16 cellular contexts compared by ENCODE assay signal in genomic region chr2:201419986-201420385, GRCh38. TPM values are rescaled to one million over a fixed set of nuclear protein-coding genes. Genes with fewer than 3 reads are reported as not detected.
DNase-seq lines count a peak whose midpoint lies in the region; ATAC-seq and TF ChIP-seq lines count a peak whose summit lies in the region.
"Had no signal": no experiment of that assay in that cellular context is flagged by ENCODE, and none has a peak within 500 bp of the region (broad histone marks: within the 10 kb centered on the region; RNA-seq: fewer than 3 reads in every experiment).

No MANE protein-coding gene starts in this region.

- peak overlapping the region; percentile 13 for H3K27ac Mint-ChIP-seq in activated naive CD8-positive, alpha-beta T cell treated with anti-CD3 and anti-CD28 coated beads for 36 hours
- H3K27ac Mint-ChIP-seq: GM23338, nephron had no signal

- H3K27ac ChIP-seq in right atrium auricular region (peak overlapping the region; percentile 50 to 61), lung (ENCODE audit: low read depth in 1 of 2, low read length in 1 of 2) (peak overlapping the region; percentile 15 to 45), upper lobe of left lung (peak overlapping the region in 3 of 4 donors; percentile 1 to 51 (median 42)), mesendoderm (ENCODE audit: low read depth, low read length) (no peak overlapping the region), SJCRH30 (no peak overlapping the region)

- H3K9me3 ChIP-seq in right atrium auricular region, result no peaks in the 10 kb centered on the region
- no peaks in the 10 kb centered on the region for H3K9me3 ChIP-seq in lung (ENCODE audit: control insufficient read depth in 2 of 2, insufficient read depth in 1 of 2, low read length in 1 of 2)
- H3K9me3 ChIP-seq in upper lobe of left lung, result no peaks in the 10 kb centered on the region
- no peaks in the 10 kb centered on the region for H3K9me3 ChIP-seq in SJCRH30 (replicated peaks)

- H3K4me3 ChIP-seq in right atrium auricular region (no peak overlapping the region), lung (no peak overlapping the region), upper lobe of left lung (no peak overlapping the region), mesendoderm (ENCODE audit: low read length) (no peak overlapping the region), SJCRH30 (no peak overlapping the region)
- H3K4me3 ChIP-seq: GM23338 had no signal

- peaks cover 0 to 64% of the 10 kb centered on the region in 2 donors for H3K4me1 ChIP-seq in right atrium auricular region
- H3K4me1 ChIP-seq in lung (ENCODE audit: control insufficient read depth in 2 of 2, insufficient read depth in 2 of 2, low read length in 2 of 2), result peaks cover 1 to 24% of the 10 kb centered on the region in 2 donors
- H3K4me1 ChIP-seq in upper lobe of left lung, result peaks cover 14 to 23% (median 18%) of the 10 kb centered on the region in 4 donors
- no peaks in the 10 kb centered on the region for H3K4me1 ChIP-seq in mesendoderm (ENCODE audit: control insufficient read depth, low read depth, low read length)
- peaks cover 11% of the 10 kb centered on the region for H3K4me1 ChIP-seq in SJCRH30

- no peak overlapping the region for H4K8ac ChIP-seq in mesendoderm (ENCODE audit: low read depth, low read length)

- no peak for TF ChIP-seq CTCF in right atrium auricular region (IDR thresholded peaks at IDR 0.05)
- TF ChIP-seq CTCF in lung (IDR thresholded peaks at IDR 0.05; ENCODE audit: control extremely low read depth, extremely low read depth), result no peak
- TF ChIP-seq CTCF in upper lobe of left lung (IDR thresholded peaks at IDR 0.05), result no peak

- no peaks in the 10 kb centered on the region for H3K27me3 ChIP-seq in right atrium auricular region
- no peaks in the 10 kb centered on the region for H3K27me3 ChIP-seq in lung (ENCODE audit: control insufficient read depth, insufficient read depth)
- no peaks in the 10 kb centered on the region for H3K27me3 ChIP-seq in upper lobe of left lung
- H3K27me3 ChIP-seq in mesendoderm (ENCODE audit: insufficient read depth, low read length, poor library complexity), result no peaks in the 10 kb centered on the region
- no peaks in the 10 kb centered on the region for H3K27me3 ChIP-seq in SJCRH30

- WGBS in lung, 2 donors, result 84 to 89% methylated on average over 4 of the region's 4 CpGs
- 59 to 87% methylated on average over 4 of the region's 4 CpGs for WGBS in upper lobe of left lung, 2 donors
- WGBS in mesendoderm (ENCODE audit: extremely low coverage, insufficient coverage, low lambda C conversion rate), result no CpG with 5 or more reads among the region's 4 CpGs

- no peaks in the 10 kb centered on the region for H3K79me1 ChIP-seq in mesendoderm (ENCODE audit: low read length)

- no peak for TF ChIP-seq EP300 in upper lobe of left lung (IDR thresholded peaks at IDR 0.05)

- H3K18ac ChIP-seq in mesendoderm (ENCODE audit: low read length), result no peak overlapping the region

- H4K5ac ChIP-seq in mesendoderm (ENCODE audit: low read length), result no peak overlapping the region

- no peaks in the 10 kb centered on the region for H3K79me2 ChIP-seq in mesendoderm (ENCODE audit: control insufficient read depth, insufficient read depth, low read length)

- H3K36me3 Mint-ChIP-seq in activated naive CD8-positive, alpha-beta T cell treated with anti-CD3 and anti-CD28 coated beads for 36 hours, result peaks cover 20% of the 10 kb centered on the region

- H2AK5ac ChIP-seq in mesendoderm (ENCODE audit: low read length), result no peak overlapping the region

- no peak overlapping the region for H3K4me3 Mint-ChIP-seq in activated naive CD8-positive, alpha-beta T cell treated with anti-CD3 and anti-CD28 coated beads for 36 hours
- H3K4me3 Mint-ChIP-seq: GM23338, nephron had no signal

- no peak overlapping the region for H2BK15ac ChIP-seq in mesendoderm (replicated peaks; ENCODE audit: low read depth)

- no peak overlapping the region for H2BK120ac ChIP-seq in mesendoderm (ENCODE audit: low read depth, low read length)

- ATAC-seq in Right ventricle myocardium superior (ENCODE audit: poor library complexity), result no peak
- ATAC-seq in lung (ENCODE audit: insufficient read depth, low FRiP score), result no peak
- ATAC-seq in upper lobe of left lung (ENCODE audit: low FRiP score in 2 of 2), result no peak
- no peak for ATAC-seq in HG03139 (IDR thresholded peaks at IDR 0.05; ENCODE audit: unreplicated experiment)
- ATAC-seq: GM23338 had no signal

- intact Hi-C loops in Right ventricle myocardium superior (cut with DNase I), result no loop called here

- no peak overlapping the region for H2BK5ac ChIP-seq in mesendoderm (ENCODE audit: low read length)

- H3K4me1 Mint-ChIP-seq in activated naive CD8-positive, alpha-beta T cell treated with anti-CD3 and anti-CD28 coated beads for 36 hours, result peaks cover 28% of the 10 kb centered on the region

- no peak overlapping the region for H3K4me2 ChIP-seq in mesendoderm (ENCODE audit: low read length)
- H3K4me2 ChIP-seq: GM23338 had no signal

- H3K23ac ChIP-seq in mesendoderm (ENCODE audit: low read length), result no peak overlapping the region

- H3K27me3 Mint-ChIP-seq in activated naive CD8-positive, alpha-beta T cell treated with anti-CD3 and anti-CD28 coated beads for 36 hours, result no peaks in the 10 kb centered on the region

- no peak for DNase-seq in right atrium auricular region (ENCODE audit: low spot score)
- no peak for DNase-seq in Right ventricle myocardium superior
- no peak for DNase-seq in activated naive CD8-positive, alpha-beta T cell treated with anti-CD3 and anti-CD28 coated beads for 36 hours
- no peak for DNase-seq in lung (ENCODE audit: low spot score)
- DNase-seq in upper lobe of left lung, result no peak
- DNase-seq in mesendoderm, result no peak
- no peak for DNase-seq in SJCRH30
- DNase-seq: anterior cingulate cortex, DMS79, hypothalamus, NCI-H1694 treated with DMSO at 0.1 percent for 48 hours, NCI-H510A treated with DMSO at 0.1 percent for 48 hours, trophoblast cell had no signal

- H3K4ac ChIP-seq in mesendoderm (ENCODE audit: low read depth, low read length), result no peak overlapping the region

- no peaks in the 10 kb centered on the region for H3K9me3 Mint-ChIP-seq in activated naive CD8-positive, alpha-beta T cell treated with anti-CD3 and anti-CD28 coated beads for 36 hours
- H3K9me3 Mint-ChIP-seq: GM23338, nephron had no signal

- TF ChIP-seq POLR2A in upper lobe of left lung (IDR thresholded peaks at IDR 0.05), result no peak

- H3K9ac ChIP-seq in mesendoderm (ENCODE audit: low read length), result no peak overlapping the region

- H3K56ac ChIP-seq in mesendoderm (ENCODE audit: low read length), result no peak overlapping the region

- peaks cover 8% of the 10 kb centered on the region for H3K36me3 ChIP-seq in right atrium auricular region
- peaks cover 2 to 4% of the 10 kb centered on the region in 2 donors for H3K36me3 ChIP-seq in lung (ENCODE audit: control insufficient read depth in 2 of 2, insufficient read depth in 2 of 2, low read length in 2 of 2)
- no peaks in the 10 kb centered on the region for H3K36me3 ChIP-seq in upper lobe of left lung
- no peaks in the 10 kb centered on the region for H3K36me3 ChIP-seq in mesendoderm (ENCODE audit: control insufficient read depth, insufficient read depth, low read length)
- H3K36me3 ChIP-seq in SJCRH30, result no peaks in the 10 kb centered on the region

RNA-seq across cellular contexts. Expression of gene TRAK2, which starts 31.3 kb away (rescaled TPM):
- 100 to 1,000 TPM in 1 of 2 donors, 10 to 100 TPM in 1; 89.7 to 130 TPM for total RNA-seq in right atrium auricular region
- total RNA-seq in Right ventricle myocardium superior, result 163 TPM
- total RNA-seq in activated naive CD8-positive, alpha-beta T cell treated with anti-CD3 and anti-CD28 coated beads for 36 hours, result 10 to 100 TPM; 21.2 to 24.6 TPM
- total RNA-seq in lung, result 10 to 100 TPM; 44.3 to 62.7 TPM
- polyA plus RNA-seq in lung, result 10 to 100 TPM; 13.1 to 14.0 TPM
- total RNA-seq in upper lobe of left lung, result 10 to 100 TPM; 23.5 to 58.7 (median 47.0) TPM
- 7.8 TPM for polyA plus RNA-seq in mesendoderm (2013, experiment 1 of 2)
- polyA plus RNA-seq in mesendoderm (2013, experiment 2 of 2), result 7.8 TPM
- total RNA-seq in SJCRH30 (2014; rRNA removed; shearing (Covaris generic)), result 14.8 and 15.3 TPM in 2 replicates

RNA-seq across cellular contexts. Expression of gene STRADB, which starts 31.6 kb away (rescaled TPM):
- total RNA-seq in right atrium auricular region (10 to 100 TPM; 28.5 to 78.1 TPM), Right ventricle myocardium superior (84.3 TPM), lung (10 to 100 TPM; 13.9 to 58.6 TPM), upper lobe of left lung (10 to 100 TPM in 5 of 6 donors, 1 to 10 TPM in 1; 6.8 to 36.2 (median 21.7) TPM)
- total RNA-seq in activated naive CD8-positive, alpha-beta T cell treated with anti-CD3 and anti-CD28 coated beads for 36 hours, result 10 to 100 TPM; 22.4 to 23.2 TPM
- polyA plus RNA-seq in lung, result 10 to 100 TPM; 10.3 to 19.7 TPM
- polyA plus RNA-seq in mesendoderm (2013, experiment 1 of 2), result 22.2 TPM
- 20.9 TPM for polyA plus RNA-seq in mesendoderm (2013, experiment 2 of 2)
- total RNA-seq in SJCRH30 (2014; rRNA removed; shearing (Covaris generic)), result 26.5 and 27.6 TPM in 2 replicates

Comparison
In these comparisons a context has a peak if more than half of its experiments do, and no peak if none do; other contexts are left out.
1. H3K27ac ChIP-seq: peak in right atrium auricular region (2 of 2), lung (2 of 2) and upper lobe of left lung (3 of 4); none in mesendoderm (single experiment) and SJCRH30 (single experiment).